ENCODE assay signal across 7 cellular contexts in the genomic region with DNA sequence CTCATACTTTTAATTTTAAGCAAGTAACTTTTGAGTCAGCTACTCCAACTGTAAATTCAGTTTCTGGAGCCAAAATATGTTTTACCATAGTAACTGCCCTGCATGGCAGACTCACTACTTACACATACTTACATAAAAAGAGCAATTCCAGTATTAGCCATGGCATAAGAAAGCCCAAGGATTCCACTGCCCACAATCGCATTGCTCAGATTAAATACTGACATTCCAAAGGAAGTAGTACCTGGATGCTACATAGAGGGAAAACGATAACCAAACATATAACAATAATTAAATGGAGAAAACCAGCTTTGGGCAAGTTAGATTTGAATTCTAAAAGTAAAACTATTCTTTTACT. TPM values are rescaled to one million over a fixed set of nuclear protein-coding genes. Genes with fewer than 3 reads are reported as not detected.
DNase-seq lines count a peak whose midpoint lies in the region; ATAC-seq, FAIRE-seq and TF ChIP-seq lines count a peak whose summit lies in the region.

No MANE protein-coding gene starts in this region.

- H3K4me1 Mint-ChIP-seq in activated CD8-positive, alpha-beta T cell treated with anti-CD3 and anti-CD28 coated beads, Interleukin-2, amount 10 ng/mL, durations not matched to agents 7 days and 5 days (ENCODE audit: low read depth), result peaks cover 65% of the 10 kb centered on the region
- peaks cover 22 to 51% of the 10 kb centered on the region in 2 donors for H3K4me1 Mint-ChIP-seq in stimulated activated naive B cell treated with anti-CD40 and anti-IgM and Interleukin-4, amounts not matched to agents 10 μg/mL and 1 μg/mL and 100 μg/mL, for 72 hours

- no peaks in the 10 kb centered on the region for H3K27me3 ChIP-seq in HL-60 (ENCODE audit: insufficient read depth, poor library complexity, severe bottlenecking)
- H3K27me3 ChIP-seq in iPS-15b (ENCODE audit: control insufficient read depth, insufficient read depth, low read length), result peaks cover 18% of the 10 kb centered on the region

- peak overlapping the region; percentile 97; the same call in 1 of the 2 replicates for H3K27ac ChIP-seq in HL-60 (replicated peaks)

- H3K36me3 Mint-ChIP-seq in activated CD8-positive, alpha-beta T cell treated with anti-CD3 and anti-CD28 coated beads, Interleukin-2, amount 10 ng/mL, durations not matched to agents 7 days and 5 days (ENCODE audit: low read depth), result peaks cover 65% of the 10 kb centered on the region
- H3K36me3 Mint-ChIP-seq in stimulated activated naive B cell treated with anti-CD40 and anti-IgM and Interleukin-4, amounts not matched to agents 10 μg/mL and 1 μg/mL and 100 μg/mL, for 72 hours, result peaks cover 29 to 32% of the 10 kb centered on the region in 2 donors

- no peak for DNase-seq in HL-60 (ENCODE audit: low read depth in 1 of 2, low spot score in 1 of 2)
- DNase-seq in activated CD8-positive, alpha-beta T cell treated with anti-CD3 and anti-CD28 coated beads, Interleukin-2, amount 10 ng/mL, durations not matched to agents 7 days and 5 days, result no peak
- no peak for DNase-seq in stimulated activated naive B cell treated with anti-CD40 and anti-IgM and Interleukin-4, amounts not matched to agents 10 μg/mL and 1 μg/mL and 100 μg/mL, for 72 hours
- no peak for DNase-seq in medulla oblongata (ENCODE audit: extremely low spot score)
- no peak for DNase-seq in C1 segment of cervical spinal cord (lab: John Stamatoyannopoulos, UW)
- no peak for DNase-seq in H54 (ENCODE audit: insufficient read length, low spot score)

- CTCF ChIA-PET in activated CD8-positive, alpha-beta T cell treated with anti-CD3 and anti-CD28 coated beads, Interleukin-2, amount 10 ng/mL, durations not matched to agents 7 days and 5 days (lab: Charles Lee), result interaction anchor here (0.6 to 3.1 kb wide), 8 partner anchors 8 to 291 kb away, joined by 3 to 9 read pairs (median 5); partner anchors contain the start of gene SLC38A1

- peak overlapping the region; percentile 89 for H3K4me3 Mint-ChIP-seq in activated CD8-positive, alpha-beta T cell treated with anti-CD3 and anti-CD28 coated beads, Interleukin-2, amount 10 ng/mL, durations not matched to agents 7 days and 5 days
- peak overlapping the region; percentile 89 to 96 for H3K4me3 Mint-ChIP-seq in stimulated activated naive B cell treated with anti-CD40 and anti-IgM and Interleukin-4, amounts not matched to agents 10 μg/mL and 1 μg/mL and 100 μg/mL, for 72 hours

- no peak for ATAC-seq in activated CD8-positive, alpha-beta T cell treated with anti-CD3 and anti-CD28 coated beads, Interleukin-2, amount 10 ng/mL, durations not matched to agents 7 days and 5 days
- ATAC-seq in stimulated activated naive B cell treated with anti-CD40 and anti-IgM and Interleukin-4, amounts not matched to agents 10 μg/mL and 1 μg/mL and 100 μg/mL, for 72 hours (replicated peaks), result no peak

- H3K27me3 Mint-ChIP-seq in activated CD8-positive, alpha-beta T cell treated with anti-CD3 and anti-CD28 coated beads, Interleukin-2, amount 10 ng/mL, durations not matched to agents 7 days and 5 days (ENCODE audit: low read depth), result peaks cover 2% of the 10 kb centered on the region
- H3K27me3 Mint-ChIP-seq in stimulated activated naive B cell treated with anti-CD40 and anti-IgM and Interleukin-4, amounts not matched to agents 10 μg/mL and 1 μg/mL and 100 μg/mL, for 72 hours, result no peaks in the 10 kb centered on the region

- peaks cover 9% of the 10 kb centered on the region for H3K4me1 ChIP-seq in iPS-15b (ENCODE audit: control insufficient read depth, insufficient read depth, low read length)

- no peaks in the 10 kb centered on the region for H3K9me3 Mint-ChIP-seq in activated CD8-positive, alpha-beta T cell treated with anti-CD3 and anti-CD28 coated beads, Interleukin-2, amount 10 ng/mL, durations not matched to agents 7 days and 5 days (ENCODE audit: insufficient read depth)
- no peaks in the 10 kb centered on the region for H3K9me3 Mint-ChIP-seq in stimulated activated naive B cell treated with anti-CD40 and anti-IgM and Interleukin-4, amounts not matched to agents 10 μg/mL and 1 μg/mL and 100 μg/mL, for 72 hours

- H3K36me3 ChIP-seq in iPS-15b (ENCODE audit: control insufficient read depth, insufficient read depth, low read length), result peaks cover 36% of the 10 kb centered on the region

- H3K27ac Mint-ChIP-seq in activated CD8-positive, alpha-beta T cell treated with anti-CD3 and anti-CD28 coated beads, Interleukin-2, amount 10 ng/mL, durations not matched to agents 7 days and 5 days, result peak overlapping the region; percentile 96
- peak overlapping the region; percentile 99 for H3K27ac Mint-ChIP-seq in stimulated activated naive B cell treated with anti-CD40 and anti-IgM and Interleukin-4, amounts not matched to agents 10 μg/mL and 1 μg/mL and 100 μg/mL, for 72 hours

- H3K9ac ChIP-seq in iPS-15b (ENCODE audit: low read depth, low read length), result no peak overlapping the region

- TF ChIP-seq CTCF in HL-60 (IDR thresholded peaks at IDR 0.05; ENCODE audit: insufficient read depth, low read length), result no peak

- POLR2A ChIA-PET in activated CD8-positive, alpha-beta T cell treated with anti-CD3 and anti-CD28 coated beads, Interleukin-2, amount 10 ng/mL, durations not matched to agents 7 days and 5 days (lab: Charles Lee), result interaction anchor here (0.7 to 2.8 kb wide), 14 partner anchors 11 to 379 kb away, joined by 3 to 20 read pairs (median 6); partner anchors contain the start of gene SLC38A1

- H3K4me3 ChIP-seq in HL-60 (replicated peaks; ENCODE audit: insufficient read depth, low read length) (peak overlapping the region; percentile 81), iPS-15b (ENCODE audit: low read depth, low read length) (peak overlapping the region; percentile 98)

- no peaks in the 10 kb centered on the region for H3K9me3 ChIP-seq in iPS-15b (ENCODE audit: control insufficient read depth, insufficient read depth, low read length)

- no peak for FAIRE-seq in H54 (lab: Jason Lieb, UNC)

- TF ChIP-seq POLR2A in H54 (IDR thresholded peaks at IDR 0.05; ENCODE audit: low read depth, low read length), result no peak

RNA-seq across cellular contexts. Expression of gene SLC38A2, which starts 2.2 kb away (rescaled TPM):
- total RNA-seq in activated CD8-positive, alpha-beta T cell treated with anti-CD3 and anti-CD28 coated beads, Interleukin-2, amount 10 ng/mL, durations not matched to agents 7 days and 5 days, result 100 to 1,000 TPM; 194 to 200 TPM
